Comparison of ENCODE assay signal across 19 cellular contexts in the genomic region with DNA sequence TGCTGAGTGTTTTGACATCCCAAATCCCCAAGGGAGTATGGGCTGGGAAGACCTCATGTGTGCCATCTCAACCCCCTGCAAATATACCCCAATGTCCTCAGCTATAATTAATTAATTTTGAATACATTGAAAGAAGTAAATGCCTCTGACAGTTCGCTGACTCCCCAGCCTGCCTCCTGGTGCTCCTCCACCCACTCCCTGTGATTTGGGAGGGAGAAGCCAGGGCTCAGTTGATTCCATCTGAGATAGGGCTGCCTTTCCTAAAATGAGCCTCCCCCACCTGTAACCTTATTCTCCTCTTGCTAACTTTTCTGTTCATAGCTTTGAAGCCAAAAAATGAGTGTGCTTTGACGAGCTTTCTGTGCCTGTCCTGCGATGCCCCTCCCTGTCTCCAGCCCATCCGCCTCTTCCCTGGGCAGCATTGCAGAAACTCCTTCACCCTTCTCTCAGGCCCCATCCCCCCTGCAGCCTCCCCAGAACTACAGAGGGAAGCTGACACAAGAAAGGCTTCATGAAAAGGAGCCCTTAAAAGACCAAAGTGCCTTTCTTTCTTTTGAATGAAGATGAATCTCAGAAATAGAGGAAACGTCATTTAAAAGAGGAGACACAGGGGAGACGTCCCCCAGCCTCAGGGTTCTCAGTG.
DNase-seq lines count a peak whose midpoint lies in the region; ATAC-seq, FAIRE-seq and TF ChIP-seq lines count a peak whose summit lies in the region.
"Had no signal": no experiment of that assay in that cellular context is flagged by ENCODE, and none has a peak within 500 bp of the region (broad histone marks: within the 10 kb centered on the region; RNA-seq: fewer than 3 reads in every experiment).

No MANE protein-coding gene starts in this region.

- H3K9me3 ChIP-seq in K562 (replicated peaks; ENCODE audit: control insufficient read depth, insufficient read depth, low read depth, low read length) (no peaks in the 10 kb centered on the region), tibial nerve (no peaks in the 10 kb centered on the region)

- H3K4me2 ChIP-seq in K562 (ENCODE audit: insufficient read depth, low read length) = no peak overlapping the region

- H3K9me3 Mint-ChIP-seq in nephron = peaks cover 3% of the 10 kb centered on the region
- H3K9me3 Mint-ChIP-seq in type B pancreatic cell = peaks cover 6% of the 10 kb centered on the region

- no peaks in the 10 kb centered on the region for H3K79me2 ChIP-seq in K562 (ENCODE audit: control insufficient read depth, insufficient read depth, low read length)

- TF ChIP-seq EP300 in K562 (IDR thresholded peaks at IDR 0.05; ENCODE audit: low read length) = no peak
- TF ChIP-seq EP300 in tibial nerve (IDR thresholded peaks at IDR 0.05) = no peak

- in situ Hi-C loops in K562 (cut with MboI) = no loop called here

- POLR2A ChIA-PET in K562 (lab: Yijun Ruan, JAX) = interaction anchor here (0.6 kb wide), 1 partner anchor 946 kb away, joined by 3 read pairs; no protein-coding TSS in a partner anchor

- H3K27ac Mint-ChIP-seq in nephron (peak overlapping the region; percentile 43 to 83 (median 72)), type B pancreatic cell (peak overlapping the region; percentile 20)

- no peak for FAIRE-seq in K562 (lab: Jason Lieb, UNC)
- FAIRE-seq: GM12878, GM18507 had no signal

- no peak; the same call in 2 of the 3 replicates for ATAC-seq in K562
- ATAC-seq: GM12878, Right ventricle myocardium inferior had no signal

- TF ChIP-seq CTCF in K562 (IDR thresholded peaks at IDR 0.05 in 2 of 3, conservative IDR thresholded peaks at IDR 0.05 in 1 of 3; ENCODE audit: insufficient read depth in 2 of 3, low read depth in 1 of 3, low read length in 3 of 3) (no peak), nephron (IDR thresholded peaks at IDR 0.05; ENCODE audit: unreplicated experiment in 3 of 3) (no peak), type B pancreatic cell (conservative IDR thresholded peaks at IDR 0.05) (no peak), tibial nerve (IDR thresholded peaks at IDR 0.05) (no peak)

- no peak for TF ChIP-seq RAD21 in K562 (CRISPR knock-in tag; conservative IDR thresholded peaks at IDR 0.05 in 1 of 2, IDR thresholded peaks at IDR 0.05 in 1 of 2)

- CTCF ChIA-PET in K562 (lab: Yijun Ruan, JAX; ENCODE audit: low intra/inter-chr PET ratio) = no interaction called here

- H3K4me3 Mint-ChIP-seq in nephron = peak overlapping the region in 1 of 3 experiments; percentile 30
- H3K4me3 Mint-ChIP-seq in type B pancreatic cell = peak overlapping the region; percentile 64

- H3K36me3 ChIP-seq in K562 (ENCODE audit: control insufficient read depth, insufficient read depth, low read length) (no peaks in the 10 kb centered on the region), tibial nerve (no peaks in the 10 kb centered on the region)

- no peak overlapping the region for H3K9ac ChIP-seq in K562 (ENCODE audit: insufficient read depth in 1 of 2, low read depth in 2 of 2, low read length in 2 of 2)

- peaks cover 31% of the 10 kb centered on the region for H3K4me1 Mint-ChIP-seq in nephron
- peaks cover 33% of the 10 kb centered on the region for H3K4me1 Mint-ChIP-seq in type B pancreatic cell (ENCODE audit: unreplicated experiment)

- no peak overlapping the region for H3K27ac ChIP-seq in K562 (ENCODE audit: extremely low read depth, low read depth, low read length)
- H3K27ac ChIP-seq in tibial nerve = no peak overlapping the region
- H3K27ac ChIP-seq: 22Rv1, SK-N-MC had no signal

- H3K4me1 ChIP-seq in K562 (replicated peaks in 1 of 2; ENCODE audit: control insufficient read depth in 2 of 2, insufficient read depth in 2 of 2, low read length in 2 of 2) (peaks cover 7 to 11% of the 10 kb centered on the region in 2 experiments; a peak in 4 of 5 replicates), tibial nerve (no peaks in the 10 kb centered on the region)

- no peaks in the 10 kb centered on the region for H3K36me3 Mint-ChIP-seq in nephron (ENCODE audit: low read depth)
- no peaks in the 10 kb centered on the region for H3K36me3 Mint-ChIP-seq in type B pancreatic cell

- intact Hi-C loops in K562 (cut with micrococcal nuclease) = no loop called here

- H4K20me1 ChIP-seq in K562 (replicated peaks; ENCODE audit: control insufficient read depth, insufficient read depth, low read length) = no peaks in the 10 kb centered on the region

- no peak overlapping the region for H2AFZ ChIP-seq in K562 (ENCODE audit: low read depth, low read length)

- no TSS peak for BruUV-seq in K562 (replicated peaks; lab: Mats Ljungman, UMichigan)

- H3K9me1 ChIP-seq in K562 (ENCODE audit: control insufficient read depth, insufficient read depth, low read length) = no peaks in the 10 kb centered on the region

- no peak for TF ChIP-seq POLR2A in K562 (conservative IDR thresholded peaks at IDR 0.05)
- no peak for TF ChIP-seq POLR2A in tibial nerve (IDR thresholded peaks at IDR 0.05)

- peak; percentile 7 for DNase-seq in DMS 273 (lab: John Stamatoyannopoulos, UW; ENCODE audit: unreplicated experiment)
- no peak for DNase-seq in DMS 273 treated with DMSO at 0.1 percent for 48 hours (lab: John Stamatoyannopoulos, UW)
- DNase-seq in K562 (ENCODE audit: extremely low read depth in 1 of 4, low spot score in 3 of 4) = no peak
- no peak for DNase-seq in type B pancreatic cell (ENCODE audit: extremely low spot score, unreplicated experiment)
- no peak for DNase-seq in DMS53 (lab: John Stamatoyannopoulos, UW)
- no peak for DNase-seq in tibial nerve (ENCODE audit: low spot score in 2 of 2)
- DNase-seq in NCI-H69 (lab: John Stamatoyannopoulos, UW) = no peak
- DNase-seq: DMS153, IMR-90, NCI-H187 treated with DMSO at 0.1 percent for 48 hours, NCI-H2171, NCI-H446 treated with DMSO at 0.1 percent for 48 hours, NCI-H774 had no signal

- H3K4me3 ChIP-seq in K562 (no peak overlapping the region), tibial nerve (no peak overlapping the region)
- H3K4me3 ChIP-seq: GM12878, SK-N-MC had no signal

- WGBS in K562 (ENCODE audit: insufficient coverage, low coverage, missing lambda C conversion rate) = 28% methylated on average over 6 of the region's 6 CpGs
- WGBS in tibial nerve, 2 donors = 59 to 61% methylated on average over 6 of the region's 6 CpGs

- no peaks in the 10 kb centered on the region for H3K27me3 ChIP-seq in K562 (ENCODE audit: control insufficient read depth in 2 of 2, insufficient read depth in 2 of 2, low read length in 2 of 2)
- H3K27me3 ChIP-seq in tibial nerve = no peaks in the 10 kb centered on the region

- H3K27me3 Mint-ChIP-seq in nephron (ENCODE audit: low read depth) = peaks cover 9% of the 10 kb centered on the region
- peaks cover 6% of the 10 kb centered on the region for H3K27me3 Mint-ChIP-seq in type B pancreatic cell

TF ChIP-seq in K562, 482 proteins besides CTCF, POLR2A, EP300 and RAD21:
- 0 out of 2 replicates have a peak, but pooled peaks have one; percentile 9 for TF ChIP-seq EGR1 (conservative IDR thresholded peaks at IDR 0.05)
- TF ChIP-seq SREBF1 (IDR thresholded peaks at IDR 0.05; ENCODE audit: borderline replicate concordance, low read depth, low read length) = no peak
